Comparison of ENCODE assay signal across 8 cellular contexts in genomic region chr1:27659497-27660299, GRCh38. TPM values are rescaled to one million over a fixed set of nuclear protein-coding genes. Genes with fewer than 3 reads are reported as not detected.
DNase-seq lines count a peak whose midpoint lies in the region; ATAC-seq and TF ChIP-seq lines count a peak whose summit lies in the region.

No MANE protein-coding gene starts in this region.

- H3K9me2 ChIP-seq in GM23338 (ENCODE audit: insufficient read depth), result no peaks in the 10 kb centered on the region

- H3K79me2 ChIP-seq in GM23338 (replicated peaks; ENCODE audit: insufficient read depth), result no peaks in the 10 kb centered on the region

- H3K9me3 Mint-ChIP-seq in GM23338, result no peaks in the 10 kb centered on the region
- H3K9me3 Mint-ChIP-seq in activated naive CD4-positive, alpha-beta T cell treated with anti-CD3 and anti-CD28 coated beads, Interleukin-2, amount 50 U/mL, for 72 hours, result peaks cover 5% of the 10 kb centered on the region in 2 donors
- H3K9me3 Mint-ChIP-seq in glutamatergic neuron (ENCODE audit: unreplicated experiment), result peaks cover 10% of the 10 kb centered on the region
- no peaks in the 10 kb centered on the region for H3K9me3 Mint-ChIP-seq in osteocyte (ENCODE audit: unreplicated experiment)

- H3K27me3 ChIP-seq in GM23338 (ENCODE audit: insufficient read depth) (peaks cover 8% of the 10 kb centered on the region; the same call in 1 of the 2 replicates), thoracic aorta (replicated peaks; ENCODE audit: insufficient read depth) (no peaks in the 10 kb centered on the region)

- no peak overlapping the region for H3K27ac ChIP-seq in GM23338 (ENCODE audit: low read depth)
- H3K27ac ChIP-seq in thoracic aorta, result peak overlapping the region; percentile 92 to 93

- H3K9me3 ChIP-seq in thoracic aorta, result no peaks in the 10 kb centered on the region

- peak; percentile 65 for ATAC-seq in GM23338
- peak; percentile 84 for ATAC-seq in SK-N-SH treated with all-trans-retinoic acid at 6 μM for 48 hours
- peak; percentile 67 to 82 for ATAC-seq in activated naive CD4-positive, alpha-beta T cell treated with anti-CD3 and anti-CD28 coated beads, Interleukin-2, amount 50 U/mL, for 72 hours
- peak; percentile 59 for ATAC-seq in thoracic aorta (ENCODE audit: insufficient number of reproducible peaks, low FRiP score, low read depth)

- H3K36me3 ChIP-seq in GM23338 (ENCODE audit: insufficient read depth), result no peaks in the 10 kb centered on the region
- no peaks in the 10 kb centered on the region for H3K36me3 ChIP-seq in thoracic aorta

- H3F3A ChIP-seq in GM23338 (replicated peaks; ENCODE audit: low read depth), result 0 out of 2 replicates have a peak, but pooled peaks cover 19% of the 10 kb centered on the region

- H3K4me2 ChIP-seq in GM23338, result peak overlapping the region; percentile 81

- DNase-seq in ELF-1 (ENCODE audit: low read depth, low spot score) (peak; percentile 92), GM23338 (ENCODE audit: low spot score) (peak; percentile 96), M059J (ENCODE audit: low read depth) (peak; percentile 86), glutamatergic neuron (peak; percentile 91), osteocyte (ENCODE audit: extremely low spot score, unreplicated experiment) (peak; percentile 93), thoracic aorta (ENCODE audit: low spot score) (peak; percentile 68)
- DNase-seq in activated naive CD4-positive, alpha-beta T cell treated with anti-CD3 and anti-CD28 coated beads, Interleukin-2, amount 50 U/mL, for 72 hours (ENCODE audit: low spot score in 2 of 2), result peak; percentile 87 to 90

- H3K4me1 ChIP-seq in GM23338 (ENCODE audit: insufficient read depth), result peaks cover 28% of the 10 kb centered on the region
- H3K4me1 ChIP-seq in thoracic aorta (ENCODE audit: control insufficient read depth in 1 of 2, low read depth in 2 of 2), result peaks cover 10 to 44% of the 10 kb centered on the region in 2 donors

- H3K4me3 ChIP-seq in GM23338 (peak overlapping the region; percentile 61), thoracic aorta (peak overlapping the region; percentile 77)

- H4K20me1 ChIP-seq in GM23338 (replicated peaks; ENCODE audit: insufficient read depth), result no peaks in the 10 kb centered on the region

- H3K27me3 Mint-ChIP-seq in GM23338 (ENCODE audit: insufficient read depth, low read depth, poor library complexity) (peaks cover 18% of the 10 kb centered on the region), glutamatergic neuron (ENCODE audit: unreplicated experiment) (peaks cover 8% of the 10 kb centered on the region), osteocyte (ENCODE audit: unreplicated experiment) (no peaks in the 10 kb centered on the region)

- TF ChIP-seq CTCF in GM23338 (conservative IDR thresholded peaks at IDR 0.05; ENCODE audit: low read depth in 2 of 2), result no peak
- no peak for TF ChIP-seq CTCF in glutamatergic neuron (IDR thresholded peaks at IDR 0.05; ENCODE audit: partially characterized antibody, unreplicated experiment)
- TF ChIP-seq CTCF in osteocyte (IDR thresholded peaks at IDR 0.05), result no peak
- TF ChIP-seq CTCF in thoracic aorta (IDR thresholded peaks at IDR 0.05), result peak; percentile 20

- H2AFZ ChIP-seq in GM23338, result peak overlapping the region; percentile 72; the same call in 1 of the 2 replicates

- H3K4me1 Mint-ChIP-seq in GM23338 (peaks cover 46% of the 10 kb centered on the region), glutamatergic neuron (ENCODE audit: low read depth, unreplicated experiment) (peaks cover 20% of the 10 kb centered on the region), osteocyte (ENCODE audit: unreplicated experiment) (peaks cover 40% of the 10 kb centered on the region)

- H3K36me3 Mint-ChIP-seq in GM23338 (ENCODE audit: low read depth), result no peaks in the 10 kb centered on the region; the same call in 2 of the 3 replicates
- peaks cover 0 to 5% of the 10 kb centered on the region in 2 donors for H3K36me3 Mint-ChIP-seq in activated naive CD4-positive, alpha-beta T cell treated with anti-CD3 and anti-CD28 coated beads, Interleukin-2, amount 50 U/mL, for 72 hours
- peaks cover 4% of the 10 kb centered on the region for H3K36me3 Mint-ChIP-seq in glutamatergic neuron (ENCODE audit: unreplicated experiment)
- no peaks in the 10 kb centered on the region for H3K36me3 Mint-ChIP-seq in osteocyte (ENCODE audit: unreplicated experiment)

- H3K27ac Mint-ChIP-seq in GM23338, result no peak overlapping the region
- H3K27ac Mint-ChIP-seq in activated naive CD4-positive, alpha-beta T cell treated with anti-CD3 and anti-CD28 coated beads, Interleukin-2, amount 50 U/mL, for 72 hours, result peak overlapping the region; percentile 92 to 94
- no peak overlapping the region for H3K27ac Mint-ChIP-seq in glutamatergic neuron (ENCODE audit: unreplicated experiment)
- H3K27ac Mint-ChIP-seq in osteocyte (ENCODE audit: unreplicated experiment), result peak overlapping the region; percentile 86

- H3K4me3 Mint-ChIP-seq in GM23338 (peak overlapping the region; percentile 62), glutamatergic neuron (ENCODE audit: unreplicated experiment) (peak overlapping the region; percentile 83), osteocyte (ENCODE audit: unreplicated experiment) (peak overlapping the region; percentile 73)

TF ChIP-seq in GM23338, 12 proteins besides CTCF, POLR2A, EP300 and RAD21:
- TF ChIP-seq ZNF114 (CRISPR knock-in tag; IDR thresholded peaks at IDR 0.05) (no peak), CREB1 (CRISPR knock-in tag; IDR thresholded peaks at IDR 0.05; ENCODE audit: low read depth) (peak; percentile 88), ETS1 (IDR thresholded peaks at IDR 0.05) (no peak), POLR2AphosphoS5 (IDR thresholded peaks at IDR 0.05; ENCODE audit: low read depth) (peak; percentile 67)

TF ChIP-seq in SK-N-SH treated with all-trans-retinoic acid at 6 μM for 48 hours, 23 proteins besides CTCF, POLR2A, EP300 and RAD21:
- TF ChIP-seq PPARA (CRISPR knock-in tag; IDR thresholded peaks at IDR 0.05; ENCODE audit: borderline replicate concordance) (no peak), OSR1 (CRISPR knock-in tag; IDR thresholded peaks at IDR 0.05) (no peak), ZC3H10 (CRISPR knock-in tag; IDR thresholded peaks at IDR 0.05) (no peak)
TF ChIP-seq in SK-N-SH treated with all-trans-retinoic acid at 6 μM for 48 hours: peak in this region for 0.

RNA-seq across cellular contexts. Expression of gene IFI6, which starts 12.3 kb away (rescaled TPM):
- 6.3 and 9.4 TPM in 2 replicates for total RNA-seq in GM23338 (2014; rRNA removed; shearing (Covaris generic))
- 15.6 and 16.0 TPM in 2 replicates for polyA plus RNA-seq in GM23338 (2016; fragmentation: Nextera tagmentation; extraction: Ambion mirVana)
- 3,501 and 4,716 TPM in 2 replicates for total RNA-seq in M059J (2014; rRNA removed; shearing (Covaris generic))
- total RNA-seq in activated naive CD4-positive, alpha-beta T cell treated with anti-CD3 and anti-CD28 coated beads, Interleukin-2, amount 50 U/mL, for 72 hours, result 100 to 1,000 TPM in 1 of 2 donors, 10 to 100 TPM in 1; 55.4 to 110 TPM
- total RNA-seq in glutamatergic neuron (ENCODE audit: unreplicated experiment) (1.4 TPM), osteocyte (49.5 and 54.1 TPM in 2 replicates), thoracic aorta (100 to 1,000 TPM in 1 of 2 donors, 10 to 100 TPM in 1; 96.9 to 188 TPM)

RNA-seq across cellular contexts. Expression of gene FGR, which starts 24.7 kb away (rescaled TPM):
- 0.16 and 0.56 TPM in 2 replicates for total RNA-seq in GM23338 (2014; rRNA removed; shearing (Covaris generic))
- 0.42 and 0.53 TPM in 2 replicates for polyA plus RNA-seq in GM23338 (2016; fragmentation: Nextera tagmentation; extraction: Ambion mirVana)
- 0.17 TPM in 1 of 2 replicates, not detected in the other for total RNA-seq in M059J (2014; rRNA removed; shearing (Covaris generic))
- under 1 TPM; 0.29 to 0.68 TPM for total RNA-seq in activated naive CD4-positive, alpha-beta T cell treated with anti-CD3 and anti-CD28 coated beads, Interleukin-2, amount 50 U/mL, for 72 hours
- not detected for total RNA-seq in glutamatergic neuron (ENCODE audit: unreplicated experiment)
- not detected in 2 replicates for total RNA-seq in osteocyte
- 10 to 100 TPM; 17.0 to 21.5 TPM for total RNA-seq in thoracic aorta

RNA-seq across cellular contexts. Expression of gene AHDC1, which starts 55.8 kb away (rescaled TPM):
- total RNA-seq in GM23338 (2014; rRNA removed; shearing (Covaris generic)), result 19.1 and 22.2 TPM in 2 replicates
- polyA plus RNA-seq in GM23338 (2016; fragmentation: Nextera tagmentation; extraction: Ambion mirVana), result 6.8 and 8.3 TPM in 2 replicates
- 6.0 and 19.1 TPM in 2 replicates for total RNA-seq in M059J (2014; rRNA removed; shearing (Covaris generic))
- total RNA-seq in activated naive CD4-positive, alpha-beta T cell treated with anti-CD3 and anti-CD28 coated beads, Interleukin-2, amount 50 U/mL, for 72 hours, result 10 to 100 TPM; 12.8 to 16.5 TPM
- 131 TPM for total RNA-seq in glutamatergic neuron (ENCODE audit: unreplicated experiment)
- total RNA-seq in osteocyte, result 118 and 124 TPM in 2 replicates
- 10 to 100 TPM; 38.3 to 55.4 TPM for total RNA-seq in thoracic aorta

Comparison
In these comparisons a context has a peak if more than half of its experiments do, and no peak if none do; other contexts are left out.
1. H3K27ac Mint-ChIP-seq: peak in activated naive CD4-positive, alpha-beta T cell treated with anti-CD3 and anti-CD28 coated beads, Interleukin-2, amount 50 U/mL, for 72 hours (2 of 2) and osteocyte (single experiment); none in GM23338 (single experiment) and glutamatergic neuron (single experiment).
2. RNA of gene IFI6, which starts 12.3 kb away (total RNA-seq): 3,501 to 4,716 TPM in M059J; 96.9 to 188 TPM in thoracic aorta, 55.4 to 110 TPM in activated naive CD4-positive, alpha-beta T cell treated with anti-CD3 and anti-CD28 coated beads, Interleukin-2, amount 50 U/mL, for 72 hours, 49.5 to 54.1 TPM in osteocyte, 6.3 to 9.4 TPM in GM23338 and 1.4 TPM in glutamatergic neuron (single experiment); every median in the first group is over 10 times any median in the second.
3. RNA of gene FGR, which starts 24.7 kb away (total RNA-seq): 17.0 to 21.5 TPM in thoracic aorta; 0.29 to 0.68 TPM in activated naive CD4-positive, alpha-beta T cell treated with anti-CD3 and anti-CD28 coated beads, Interleukin-2, amount 50 U/mL, for 72 hours, 0.16 to 0.56 TPM in GM23338, 0.17 TPM in M059J, not detected in glutamatergic neuron (single experiment) and not detected in osteocyte; every median in the first group is over 10 times any median in the second.
4. Peak in every context shown above with its lines, with median percentiles within 50 percentile points of each other: DNase-seq, ATAC-seq and H3K4me3 Mint-ChIP-seq.